9 cellular contexts compared by ENCODE assay signal in genomic region chr6:52352239-52353008, GRCh38. TPM values are rescaled to one million over a fixed set of nuclear protein-coding genes. Genes with fewer than 3 reads are reported as not detected.
A peak's percentile ranks its signal among the peaks of the same experiment; 100 is the strongest.
DNase-seq lines count a peak whose midpoint lies in the region; ATAC-seq and TF ChIP-seq lines count a peak whose summit lies in the region.
"Had no signal": no experiment of that assay in that cellular context is flagged by ENCODE, and none has a peak within 500 bp of the region (broad histone marks: within the 10 kb centered on the region; RNA-seq: fewer than 3 reads in every experiment).

No MANE protein-coding gene starts in this region.

- intact Hi-C loops in body of pancreas (cut with DNase I) = no loop called here

- no peak overlapping the region for H3K4ac ChIP-seq in mesendoderm (ENCODE audit: low read depth, low read length)

- H2AK5ac ChIP-seq in mesendoderm (ENCODE audit: low read length) = no peak overlapping the region

- H3K4me2 ChIP-seq in BLaER1 treated with 17β-estradiol and CSF1 and Interleukin-3, amounts not matched to agents 10 nM and 100 nM = peak overlapping the region; percentile 55 to 92 (median 82)
- no peak overlapping the region for H3K4me2 ChIP-seq in mesendoderm (ENCODE audit: low read length)

- H3K4me3 ChIP-seq in BLaER1 treated with 17β-estradiol and CSF1 and Interleukin-3, amounts not matched to agents 10 nM and 100 nM = peak overlapping the region in 6 of 10 experiments; percentile 17 to 39 (median 25); a peak in 6 of 20 replicates
- H3K4me3 ChIP-seq in body of pancreas (no peak overlapping the region), mesendoderm (ENCODE audit: low read length) (no peak overlapping the region)
- H3K4me3 ChIP-seq in CD8-positive, alpha-beta memory T cell (ENCODE audit: low read length) = no peak overlapping the region
- H3K4me3 ChIP-seq: SK-N-MC had no signal

- 11 to 16% methylated on average over 5 of the region's 5 CpGs for WGBS in body of pancreas, 2 donors
- WGBS in mesendoderm (ENCODE audit: extremely low coverage, insufficient coverage, low lambda C conversion rate) = no CpG with 5 or more reads among the region's 5 CpGs

- no peak overlapping the region for H2BK5ac ChIP-seq in mesendoderm (ENCODE audit: low read length)

- no peak overlapping the region for H3K56ac ChIP-seq in mesendoderm (ENCODE audit: low read length)

- DNase-seq in NCI-H2196 treated with DMSO at 0.1 percent for 48 hours (lab: John Stamatoyannopoulos, UW; ENCODE audit: unreplicated experiment) = peak; percentile 59
- peak in 3 of 4 donors; percentile 7 to 62 (median 20) for DNase-seq in body of pancreas
- peak; percentile 73 for DNase-seq in mesendoderm
- DNase-seq in HuH-7.5 (ENCODE audit: low spot score) = no peak
- DNase-seq in CD8-positive, alpha-beta memory T cell = no peak

- no peak overlapping the region for H2BK15ac ChIP-seq in mesendoderm (replicated peaks; ENCODE audit: low read depth)

- peak overlapping the region in 6 of 11 experiments; percentile 11 to 50 (median 28); a peak in 10 of 22 replicates for H3K9ac ChIP-seq in BLaER1 treated with 17β-estradiol and CSF1 and Interleukin-3, amounts not matched to agents 10 nM and 100 nM
- H3K9ac ChIP-seq in mesendoderm (ENCODE audit: low read length) = no peak overlapping the region

- H3K4me3 Mint-ChIP-seq in CD8-positive, alpha-beta memory T cell = no peak overlapping the region

- H3K79me2 ChIP-seq in mesendoderm (ENCODE audit: control insufficient read depth, insufficient read depth, low read length) = no peaks in the 10 kb centered on the region

- peaks cover 4 to 24% (median 6%) of the 10 kb centered on the region in 3 donors for H3K4me1 Mint-ChIP-seq in CD8-positive, alpha-beta memory T cell

- no peak overlapping the region for H4K8ac ChIP-seq in mesendoderm (ENCODE audit: low read depth, low read length)

- no peaks in the 10 kb centered on the region for H3K27me3 ChIP-seq in BLaER1 treated with 17β-estradiol and CSF1 and Interleukin-3, amounts not matched to agents 10 nM and 100 nM
- H3K27me3 ChIP-seq in body of pancreas (no peaks in the 10 kb centered on the region), mesendoderm (ENCODE audit: insufficient read depth, low read length, poor library complexity) (no peaks in the 10 kb centered on the region)
- no peaks in the 10 kb centered on the region for H3K27me3 ChIP-seq in CD8-positive, alpha-beta memory T cell (ENCODE audit: insufficient read depth, low read length, poor library complexity, severe bottlenecking)

- H3K23ac ChIP-seq in mesendoderm (ENCODE audit: low read length) = no peak overlapping the region

- H3K4me1 ChIP-seq in BLaER1 treated with 17β-estradiol and CSF1 and Interleukin-3, amounts not matched to agents 10 nM and 100 nM = peaks cover 35 to 55% (median 43%) of the 10 kb centered on the region in 10 experiments
- H3K4me1 ChIP-seq in body of pancreas (no peaks in the 10 kb centered on the region), mesendoderm (ENCODE audit: control insufficient read depth, low read depth, low read length) (no peaks in the 10 kb centered on the region)
- H3K4me1 ChIP-seq in CD8-positive, alpha-beta memory T cell (ENCODE audit: insufficient read depth, low read length) = peaks cover 8% of the 10 kb centered on the region

- peak in 2 of 3 donors; percentile 14 to 16 for TF ChIP-seq POLR2A in body of pancreas (IDR thresholded peaks at IDR 0.05)

- peak overlapping the region in 1 of 8 donors; percentile 58 for H3K27ac Mint-ChIP-seq in CD8-positive, alpha-beta memory T cell

- H3K79me1 ChIP-seq in mesendoderm (ENCODE audit: low read length) = no peaks in the 10 kb centered on the region

- peaks cover 0 to 4% (median 0%) of the 10 kb centered on the region in 11 experiments; a peak in 1 of 22 replicates for H4K20me1 ChIP-seq in BLaER1 treated with 17β-estradiol and CSF1 and Interleukin-3, amounts not matched to agents 10 nM and 100 nM

- H3K18ac ChIP-seq in mesendoderm (ENCODE audit: low read length) = no peak overlapping the region

- no peaks in the 10 kb centered on the region for H3K36me3 Mint-ChIP-seq in CD8-positive, alpha-beta memory T cell

- POLR2A ChIA-PET in CD8-positive, alpha-beta memory T cell (lab: Charles Lee) = no interaction called here

- no peak for TF ChIP-seq CTCF in body of pancreas (IDR thresholded peaks at IDR 0.05)

- peaks cover 0 to 3% of the 10 kb centered on the region in 2 donors for H3K27me3 Mint-ChIP-seq in CD8-positive, alpha-beta memory T cell

- peak; percentile 94 for ATAC-seq in GM18870 (IDR thresholded peaks at IDR 0.05; ENCODE audit: unreplicated experiment)
- peak; percentile 83 for ATAC-seq in HG03045 (IDR thresholded peaks at IDR 0.05; ENCODE audit: unreplicated experiment)
- ATAC-seq in body of pancreas = peak; percentile 83

- H3K36me3 ChIP-seq in BLaER1 treated with 17β-estradiol and CSF1 and Interleukin-3, amounts not matched to agents 10 nM and 100 nM = no peaks in the 10 kb centered on the region
- H3K36me3 ChIP-seq in body of pancreas (replicated peaks in 1 of 2; ENCODE audit: insufficient read depth in 1 of 2, low read depth in 2 of 2) = no peaks in the 10 kb centered on the region
- no peaks in the 10 kb centered on the region for H3K36me3 ChIP-seq in mesendoderm (ENCODE audit: control insufficient read depth, insufficient read depth, low read length)
- H3K36me3 ChIP-seq in CD8-positive, alpha-beta memory T cell (ENCODE audit: insufficient read depth, low read length) = no peaks in the 10 kb centered on the region

- H3K27ac ChIP-seq in BLaER1 treated with 17β-estradiol and CSF1 and Interleukin-3, amounts not matched to agents 10 nM and 100 nM = peak overlapping the region in 10 of 11 experiments; percentile 8 to 77 (median 56); a peak in 16 of 22 replicates
- H3K27ac ChIP-seq in body of pancreas (peak overlapping the region in 2 of 4 donors; percentile 11 to 66), mesendoderm (ENCODE audit: low read depth, low read length) (no peak overlapping the region)
- no peak overlapping the region for H3K27ac ChIP-seq in CD8-positive, alpha-beta memory T cell (ENCODE audit: low read depth, low read length)
- H3K27ac ChIP-seq: SK-N-MC had no signal

- H3K9me3 Mint-ChIP-seq in CD8-positive, alpha-beta memory T cell = no peaks in the 10 kb centered on the region

- no peaks in the 10 kb centered on the region for H3K9me3 ChIP-seq in BLaER1 treated with 17β-estradiol and CSF1 and Interleukin-3, amounts not matched to agents 10 nM and 100 nM (replicated peaks in 1 of 11)
- no peaks in the 10 kb centered on the region for H3K9me3 ChIP-seq in body of pancreas
- H3K9me3 ChIP-seq in CD8-positive, alpha-beta memory T cell (ENCODE audit: low read length) = no peaks in the 10 kb centered on the region

- CTCF ChIA-PET in CD8-positive, alpha-beta memory T cell (lab: Charles Lee) = interaction anchor here (1.2 to 1.4 kb wide), 2 partner anchors 10 to 49 kb away, joined by 3 to 4 read pairs; partner anchors contain the start of gene PAQR8

- no peak overlapping the region for H4K5ac ChIP-seq in mesendoderm (ENCODE audit: low read length)

- H2BK120ac ChIP-seq in mesendoderm (ENCODE audit: low read depth, low read length) = no peak overlapping the region

RNA-seq across cellular contexts. Expression of gene PAQR8, which starts 9.5 kb away (rescaled TPM):
- 1 to 10 TPM; 4.0 to 4.9 TPM for total RNA-seq in body of pancreas
- polyA plus RNA-seq in mesendoderm (2013, experiment 1 of 2) = 2.7 TPM
- polyA plus RNA-seq in mesendoderm (2013, experiment 2 of 2) = 2.6 TPM
- 10 to 100 TPM; 10.2 to 11.7 TPM for total RNA-seq in CD8-positive, alpha-beta memory T cell
- 17.9 TPM for polyA plus RNA-seq in CD8-positive, alpha-beta memory T cell

Comparison
In these comparisons a context has a peak if more than half of its experiments do, and no peak if none do; other contexts are left out.
1. H3K27ac ChIP-seq: peak in BLaER1 treated with 17β-estradiol and CSF1 and Interleukin-3, amounts not matched to agents 10 nM and 100 nM (10 of 11); none in mesendoderm (single experiment) and CD8-positive, alpha-beta memory T cell (single experiment).
2. H3K4me3 ChIP-seq: peak in BLaER1 treated with 17β-estradiol and CSF1 and Interleukin-3, amounts not matched to agents 10 nM and 100 nM (6 of 10); none in body of pancreas (0 of 2), mesendoderm (single experiment) and CD8-positive, alpha-beta memory T cell (single experiment).
3. DNase-seq: peak in NCI-H2196 treated with DMSO at 0.1 percent for 48 hours (single experiment), body of pancreas (3 of 4) and mesendoderm (single experiment); none in HuH-7.5 (single experiment) and CD8-positive, alpha-beta memory T cell (0 of 5).
4. Peak in every context shown above with its lines, with median percentiles within 50 percentile points of each other: ATAC-seq.